Comparison of ENCODE assay signal across 22 cellular contexts in the genomic region with DNA sequence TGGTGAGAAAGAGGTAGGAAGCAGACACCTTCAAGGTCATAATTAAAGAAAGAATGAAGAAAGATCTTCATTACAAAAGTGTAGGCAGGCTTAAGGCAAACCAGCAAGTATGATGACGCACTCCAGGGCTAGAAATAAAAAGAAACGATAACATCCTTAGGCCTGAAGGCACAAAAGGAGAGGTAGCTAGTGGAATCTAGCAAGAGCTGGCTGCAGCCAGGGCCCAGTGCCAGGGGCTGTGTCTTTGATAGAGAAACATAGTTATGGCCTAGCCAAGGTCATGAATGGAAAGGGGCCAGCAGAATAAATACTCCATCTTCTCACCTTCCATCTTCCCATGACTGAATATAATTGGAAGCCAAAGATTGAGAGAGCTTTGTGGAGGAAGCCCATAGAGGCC. TPM values are rescaled to one million over a fixed set of nuclear protein-coding genes. Genes with fewer than 3 reads are reported as not detected.
"Had no signal": no experiment of that assay in that cellular context is flagged by ENCODE, and none has a peak within 500 bp of the region (broad histone marks: within the 10 kb centered on the region; RNA-seq: fewer than 3 reads in every experiment).

No MANE protein-coding gene starts in this region.

- H3K9me3 ChIP-seq: esophagus squamous epithelium, lower lobe of right lung, prostate gland, tibial nerve had no signal

- H3K36me3 ChIP-seq: esophagus squamous epithelium, lower lobe of right lung, neural progenitor cell, prostate gland, spleen, tibial nerve had no signal

- H3K4me3 ChIP-seq: esophagus squamous epithelium, lower lobe of right lung, neural progenitor cell, prostate gland, spleen, tibial nerve had no signal

- H3K4me1 ChIP-seq: lower lobe of right lung, parathyroid adenoma, prostate gland, spleen had no signal

- H3K27me3 ChIP-seq: esophagus squamous epithelium, foreskin keratinocyte, neural progenitor cell, spleen, tibial nerve had no signal

- H3K27ac ChIP-seq: esophagus squamous epithelium, foreskin keratinocyte, lower lobe of right lung, neural progenitor cell, parathyroid adenoma, prostate gland, spleen had no signal

- ATAC-seq: effector memory CD8-positive, alpha-beta T cell; foreskin keratinocyte; left lobe of liver; lower lobe of right lung; natural killer cell treated with Interleukin-12 subunit alpha and Interleukin-12 subunit beta and Interleukin-15 and Interleukin-18, amount 100 ng/mL, for 72 hours; sciatic nerve; stimulated activated memory B cell treated with anti-CD40 and anti-IgM and Interleukin-4, amounts not matched to agents 10 μg/mL and 1 μg/mL and 100 μg/mL, for 72 hours had no signal

- DNase-seq: cerebellar nuclear complex; effector memory CD8-positive, alpha-beta T cell; esophagus squamous epithelium; foreskin keratinocyte; hippocampal formation; kidney glomerular epithelial cell; lower lobe of right lung; mesenchymal stem cell; midbrain; occipital lobe; spleen; stimulated activated CD4-positive, alpha-beta T cell treated with anti-CD3 and anti-CD28 coated beads, Interleukin-15, amount 100 ng/mL, for 24 hours; stimulated activated CD4-positive, alpha-beta T cell treated with anti-CD3 and anti-CD28 coated beads, Interleukin-1b, Interleukin-23, amount 100 ng/mL, for 48 hours; stimulated activated CD4-positive, alpha-beta T cell treated with anti-CD3 and anti-CD28 coated beads, Interleukin-4, amount 100 ng/mL, for 24 hours had no signal

RNA-seq across cellular contexts. Expression of a gene that starts 6.8 kb away (rescaled TPM):
- total RNA-seq: natural killer cell treated with Interleukin-12 subunit alpha and Interleukin-12 subunit beta and Interleukin-15 and Interleukin-18, amount 100 ng/mL, for 72 hours had no signal
